ENCODE assay signal across 21 cellular contexts in the genomic region with DNA sequence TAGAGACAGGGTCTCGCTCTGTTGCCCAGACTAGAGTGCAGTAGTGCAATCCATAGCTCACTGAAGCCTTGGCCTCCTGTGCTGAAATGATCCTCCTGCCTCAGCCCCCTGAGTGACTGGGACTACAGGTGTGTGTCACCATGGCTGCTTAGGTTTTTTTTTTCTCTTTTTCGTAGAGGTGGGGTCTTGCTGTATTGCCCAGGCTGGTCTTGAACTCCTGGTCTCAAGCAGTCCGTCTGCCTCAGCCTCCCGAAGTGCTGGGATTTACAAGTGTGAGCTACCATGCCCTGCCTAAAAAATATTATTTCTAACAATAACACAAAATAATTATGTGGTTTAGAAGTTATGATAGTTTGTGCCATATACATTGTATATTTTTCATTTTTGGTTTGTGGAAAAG. TPM values are rescaled to one million over a fixed set of nuclear protein-coding genes. Genes with fewer than 3 reads are reported as not detected.
A peak's percentile ranks its signal among the peaks of the same experiment; 100 is the strongest.
DNase-seq lines count a peak whose midpoint lies in the region; ATAC-seq and TF ChIP-seq lines count a peak whose summit lies in the region.
"Had no signal": no experiment of that assay in that cellular context is flagged by ENCODE, and none has a peak within 500 bp of the region (broad histone marks: within the 10 kb centered on the region; RNA-seq: fewer than 3 reads in every experiment).

No MANE protein-coding gene starts in this region.

- no peaks in the 10 kb centered on the region for H3K27me3 Mint-ChIP-seq in Caco-2 (ENCODE audit: insufficient read depth, unreplicated experiment)
- no peaks in the 10 kb centered on the region for H3K27me3 Mint-ChIP-seq in endodermal cell (ENCODE audit: insufficient read depth)
- H3K27me3 Mint-ChIP-seq: stimulated activated naive CD8-positive, alpha-beta T cell treated with anti-CD3 and anti-CD28 coated beads, Interleukin-15, amount 100 ng/mL, for 72 hours had no signal

- peaks cover 3% of the 10 kb centered on the region for H4K20me1 ChIP-seq in PC-9 (ENCODE audit: insufficient read depth)

- WGBS in endodermal cell (ENCODE audit: insufficient coverage in 1 of 2, insufficient read length in 1 of 2), 2 experiments = 94 to 98% methylated on average over 2 to 4 of the region's 4 CpGs

- H3K4me2 ChIP-seq in PC-9 (no peak overlapping the region), parathyroid adenoma (ENCODE audit: low read length) (peak overlapping the region; percentile 13)
- H3K4me2 ChIP-seq: BLaER1 had no signal

- peaks cover 3% of the 10 kb centered on the region; the same call in 1 of the 2 replicates for H3K79me2 ChIP-seq in PC-9 (ENCODE audit: low read depth)
- peaks cover 9% of the 10 kb centered on the region for H3K79me2 ChIP-seq in parathyroid adenoma

- no peaks in the 10 kb centered on the region for H3F3A ChIP-seq in PC-9 (ENCODE audit: insufficient read depth, low read depth)

- H3K4me1 ChIP-seq in Caco-2 (peaks cover 5% of the 10 kb centered on the region; the same call in 1 of the 2 replicates), PC-9 (replicated peaks; ENCODE audit: insufficient read depth) (peaks cover 3% of the 10 kb centered on the region; the same call in 1 of the 2 replicates), endodermal cell (ENCODE audit: control insufficient read depth, insufficient read depth, low read length) (peaks cover 6% of the 10 kb centered on the region), parathyroid adenoma (no peaks in the 10 kb centered on the region)

- no peak for ATAC-seq in GM21367 (IDR thresholded peaks at IDR 0.05; ENCODE audit: unreplicated experiment)
- ATAC-seq: activated CD4-positive, CD25-positive, alpha-beta regulatory T cell treated with anti-CD3 and anti-CD28 coated beads, Interleukin-2, amount 50 U/mL, for 24 hours; stimulated activated naive CD8-positive, alpha-beta T cell treated with anti-CD3 and anti-CD28 coated beads, Interleukin-15, amount 100 ng/mL, for 72 hours had no signal

- H3K27me3 ChIP-seq in Caco-2 (replicated peaks; ENCODE audit: control insufficient read depth, insufficient read depth, low read length) (no peaks in the 10 kb centered on the region), PC-9 (ENCODE audit: insufficient read depth, low read depth) (no peaks in the 10 kb centered on the region), endodermal cell (ENCODE audit: control insufficient read depth, insufficient read depth, low read length, poor library complexity, severe bottlenecking) (no peaks in the 10 kb centered on the region), parathyroid adenoma (ENCODE audit: control insufficient read depth, insufficient read depth, low read length) (no peaks in the 10 kb centered on the region)
- H3K27me3 ChIP-seq: BLaER1, tibial artery had no signal

- H3K4me1 Mint-ChIP-seq in Caco-2 (ENCODE audit: low read depth, unreplicated experiment) (peaks cover 6% of the 10 kb centered on the region), endodermal cell (peaks cover 23% of the 10 kb centered on the region)

- H3K27ac Mint-ChIP-seq in Caco-2 (ENCODE audit: unreplicated experiment) = peak overlapping the region; percentile 39
- peak overlapping the region; percentile 69 for H3K27ac Mint-ChIP-seq in endodermal cell
- H3K27ac Mint-ChIP-seq: stimulated activated naive CD8-positive, alpha-beta T cell treated with anti-CD3 and anti-CD28 coated beads, Interleukin-15, amount 100 ng/mL, for 72 hours had no signal

- peak overlapping the region; percentile 46 for H3K27ac ChIP-seq in PC-9
- no peak overlapping the region for H3K27ac ChIP-seq in endodermal cell (ENCODE audit: low read depth, low read length)
- H3K27ac ChIP-seq in parathyroid adenoma = peak overlapping the region; percentile 6
- H3K27ac ChIP-seq: BLaER1 had no signal

- H3K4me3 Mint-ChIP-seq in Caco-2 (ENCODE audit: unreplicated experiment) = no peak overlapping the region
- H3K4me3 Mint-ChIP-seq in endodermal cell = no peak overlapping the region
- H3K4me3 Mint-ChIP-seq: stimulated activated naive CD8-positive, alpha-beta T cell treated with anti-CD3 and anti-CD28 coated beads, Interleukin-15, amount 100 ng/mL, for 72 hours had no signal

- H2AFZ ChIP-seq in PC-9 (no peak overlapping the region), parathyroid adenoma (no peak overlapping the region)

- H3K9me2 ChIP-seq in PC-9 (ENCODE audit: insufficient read depth) = no peaks in the 10 kb centered on the region
- H3K9me2 ChIP-seq: SK-N-SH had no signal

- no peaks in the 10 kb centered on the region for H3K36me3 Mint-ChIP-seq in Caco-2 (ENCODE audit: insufficient read depth, unreplicated experiment)
- H3K36me3 Mint-ChIP-seq in endodermal cell (ENCODE audit: low read depth) = peaks cover 12% of the 10 kb centered on the region

- H3K36me3 ChIP-seq in Caco-2 (ENCODE audit: control insufficient read depth, insufficient read depth, low read length) (no peaks in the 10 kb centered on the region), PC-9 (ENCODE audit: low read depth) (no peaks in the 10 kb centered on the region), endodermal cell (ENCODE audit: control insufficient read depth, insufficient read depth, low read length) (peaks cover 6% of the 10 kb centered on the region), parathyroid adenoma (ENCODE audit: control insufficient read depth, insufficient read depth, low read length) (no peaks in the 10 kb centered on the region)
- H3K36me3 ChIP-seq: tibial artery had no signal

- DNase-seq in Caco-2 = no peak
- no peak for DNase-seq in PC-9
- DNase-seq in endodermal cell = peak; percentile 20
- DNase-seq in NOMO-1 treated with dmso at 0.1 percent for 144 hours (lab: John Stamatoyannopoulos, UW; ENCODE audit: unreplicated experiment) = no peak
- DNase-seq in SK-N-DZ (ENCODE audit: low spot score) = no peak
- DNase-seq: activated CD4-positive, alpha-beta T cell treated with anti-CD3 and anti-CD28 coated beads, Interleukin-2, amount 50 U/mL, for 4 hours; activated naive CD4-positive, alpha-beta T cell; DMS153; GOT3; hypothalamus; left cardiac atrium; NCI-H82; RPMI8226; SK-N-SH; stimulated activated CD8-positive, alpha-beta memory T cell treated with anti-CD3 and anti-CD28 coated beads, Interleukin-4, amount 100 ng/mL, for 48 hours; stimulated activated naive CD8-positive, alpha-beta T cell treated with anti-CD3 and anti-CD28 coated beads, Interleukin-15, amount 100 ng/mL, for 72 hours; tibial artery had no signal

- H3K4me3 ChIP-seq in Caco-2 (ENCODE audit: low read depth, low read length) = no peak overlapping the region
- no peak overlapping the region for H3K4me3 ChIP-seq in PC-9
- H3K4me3 ChIP-seq in endodermal cell (ENCODE audit: low read length) = no peak overlapping the region
- H3K4me3 ChIP-seq in parathyroid adenoma (ENCODE audit: low read depth, low read length) = no peak overlapping the region
- H3K4me3 ChIP-seq: BLaER1, tibial artery had no signal

- TF ChIP-seq CTCF in Caco-2 (IDR thresholded peaks at IDR 0.05; ENCODE audit: insufficient read depth in 1 of 2, low read depth in 1 of 2, low read length in 1 of 2, severe bottlenecking in 1 of 2, unreplicated experiment in 1 of 2) (no peak), PC-9 (conservative IDR thresholded peaks at IDR 0.05) (no peak), endodermal cell (conservative IDR thresholded peaks at IDR 0.05) (no peak), parathyroid adenoma (IDR thresholded peaks at IDR 0.05) (no peak)

- BruUV-seq in Caco-2 (replicated peaks; lab: Mats Ljungman, UMichigan) (no TSS peak), PC-9 (replicated peaks; lab: Mats Ljungman, UMichigan) (no TSS peak)

- H3K9me3 ChIP-seq in Caco-2 = no peaks in the 10 kb centered on the region
- H3K9me3 ChIP-seq in PC-9 (ENCODE audit: insufficient read depth, low read depth) = no peaks in the 10 kb centered on the region
- H3K9me3 ChIP-seq in endodermal cell (ENCODE audit: control insufficient read depth, low read length) = no peaks in the 10 kb centered on the region
- no peaks in the 10 kb centered on the region for H3K9me3 ChIP-seq in parathyroid adenoma (ENCODE audit: control insufficient read depth, low read length)
- H3K9me3 ChIP-seq: BLaER1, SK-N-SH, tibial artery had no signal

- CTCF ChIA-PET in Caco-2 (lab: Charles Lee) (interaction anchor here (0.8 kb wide), 1 partner anchor 275 kb away, joined by 3 read pairs; no protein-coding TSS in a partner anchor), PC-9 (lab: Charles Lee) (no interaction called here)

- H3K9me3 Mint-ChIP-seq in Caco-2 (ENCODE audit: unreplicated experiment) (no peaks in the 10 kb centered on the region), endodermal cell (no peaks in the 10 kb centered on the region)
- H3K9me3 Mint-ChIP-seq: stimulated activated naive CD8-positive, alpha-beta T cell treated with anti-CD3 and anti-CD28 coated beads, Interleukin-15, amount 100 ng/mL, for 72 hours had no signal

- H3K9ac ChIP-seq in endodermal cell (ENCODE audit: extremely low read depth, low read length, poor library complexity, severe bottlenecking) (no peak overlapping the region), parathyroid adenoma (no peak overlapping the region)
- H3K9ac ChIP-seq: BLaER1, SK-N-SH had no signal

- intact Hi-C loops in Caco-2 (cut with micrococcal nuclease; ENCODE audit: unreplicated experiment) = loop anchor here (10.0 kb wide), 1 partner anchor 280 kb away; no protein-coding TSS in a partner anchor
- intact Hi-C loops in PC-9 (cut with micrococcal nuclease; ENCODE audit: unreplicated experiment) = loop anchor here (2.0 to 10.0 kb wide), 3 partner anchors 66 to 250 kb away; no protein-coding TSS in a partner anchor

- POLR2A ChIA-PET in Caco-2 (lab: Charles Lee) = interaction anchor here (0.5 to 3.2 kb wide), 2 partner anchors 10 to 39 kb away, joined by 5 to 15 read pairs; a partner anchor contains a TSS
- POLR2A ChIA-PET in PC-9 (lab: Charles Lee; ENCODE audit: unreplicated experiment) = interaction anchor here (0.7 kb wide), 1 partner anchor 24 kb away, joined by 4 read pairs; no protein-coding TSS in a partner anchor

RNA-seq across cellular contexts. Expression of a gene that starts 9.9 kb away (rescaled TPM):
- 60.0 and 61.4 TPM in 2 replicates for total RNA-seq in Caco-2 (2022)
- 72.3 and 75.3 TPM in 2 replicates for total RNA-seq in PC-9 (2021)
- 100 to 1,000 TPM; 123 to 137 TPM for total RNA-seq in endodermal cell
- 157 TPM for polyA plus RNA-seq in endodermal cell (2013, experiment 1 of 2)
- polyA plus RNA-seq in endodermal cell (2013, experiment 2 of 2) = 138 TPM
- 142 and 188 TPM in 2 replicates for polyA plus RNA-seq in SK-N-DZ (2014; cell fraction: cytosol; rRNA removed)
- 90.4 and 103 TPM in 2 replicates for polyA plus RNA-seq in SK-N-DZ (2014; cell fraction: nucleus; rRNA removed)
